Comparison of ENCODE assay signal across 2 cellular contexts in genomic region chr2:207439881-207440280, GRCh38.
DNase-seq lines count a peak whose midpoint lies in the region; ATAC-seq, FAIRE-seq and TF ChIP-seq lines count a peak whose summit lies in the region.
"Not testable (repeated sequence)": the region's sequence is repeated elsewhere in the genome, so short reads cannot be mapped to it uniquely, and the experiment has no call there.

No MANE protein-coding gene starts in this region.

- not testable (repeated sequence) for FAIRE-seq in K562 (lab: Jason Lieb, UNC)

- not testable (repeated sequence) for DNase-seq in K562 (ENCODE audit: extremely low read depth in 1 of 4, low spot score in 3 of 4)

- H4K20me1 ChIP-seq in K562 (replicated peaks; ENCODE audit: control insufficient read depth, insufficient read depth, low read length): not testable (repeated sequence)

- not testable (repeated sequence) for H3K36me3 ChIP-seq in HEK293 (ENCODE audit: control insufficient read depth in 2 of 2, insufficient read depth in 1 of 2, low read length in 2 of 2); K562 (ENCODE audit: control insufficient read depth, insufficient read depth, low read length)

- H3K9me1 ChIP-seq in K562 (ENCODE audit: control insufficient read depth, insufficient read depth, low read length): not testable (repeated sequence)

- H3K27ac ChIP-seq in HEK293 (ENCODE audit: extremely low read depth, low read depth, low read length); K562 (ENCODE audit: extremely low read depth, low read depth, low read length): not testable (repeated sequence)

- not testable (repeated sequence) for TF ChIP-seq CTCF in HEK293 (tag by site-specific recombination; IDR thresholded peaks at IDR 0.05); K562 (IDR thresholded peaks at IDR 0.05 in 2 of 3, conservative IDR thresholded peaks at IDR 0.05 in 1 of 3; ENCODE audit: insufficient read depth in 2 of 3, low read depth in 1 of 3, low read length in 3 of 3)

- H3K4me2 ChIP-seq in K562 (ENCODE audit: insufficient read depth, low read length): not testable (repeated sequence)

- H2AFZ ChIP-seq in K562 (ENCODE audit: low read depth, low read length): not testable (repeated sequence)

- POLR2A ChIA-PET in HEK293 (lab: Yijun Ruan, JAX); K562 (lab: Yijun Ruan, JAX): not testable (repeated sequence)

- TF ChIP-seq RAD21 in K562 (CRISPR knock-in tag; conservative IDR thresholded peaks at IDR 0.05 in 1 of 2, IDR thresholded peaks at IDR 0.05 in 1 of 2): not testable (repeated sequence)

- BruUV-seq in K562 (replicated peaks; lab: Mats Ljungman, UMichigan): not testable (repeated sequence)

- H3K79me2 ChIP-seq in K562 (ENCODE audit: control insufficient read depth, insufficient read depth, low read length): not testable (repeated sequence)

- CTCF ChIA-PET in HEK293 (lab: Yijun Ruan, JAX); K562 (lab: Yijun Ruan, JAX; ENCODE audit: low intra/inter-chr PET ratio): not testable (repeated sequence)

- TF ChIP-seq POLR2A in K562 (conservative IDR thresholded peaks at IDR 0.05): not testable (repeated sequence)

- not testable (repeated sequence) for TF ChIP-seq EP300 in K562 (IDR thresholded peaks at IDR 0.05; ENCODE audit: low read length)

- not testable (repeated sequence) for H3K9me3 ChIP-seq in HEK293 (ENCODE audit: control insufficient read depth, insufficient read depth, low read depth, low read length); K562 (replicated peaks; ENCODE audit: control insufficient read depth, insufficient read depth, low read depth, low read length)

- H3K27me3 ChIP-seq in K562 (ENCODE audit: control insufficient read depth in 2 of 2, insufficient read depth in 2 of 2, low read length in 2 of 2): not testable (repeated sequence)

- ATAC-seq in K562: not testable (repeated sequence)

- H3K4me3 ChIP-seq in HEK293 (ENCODE audit: low read depth, low read length); K562: not testable (repeated sequence)

- intact Hi-C loops in K562 (cut with micrococcal nuclease): not testable (repeated sequence)

- H3K4me1 ChIP-seq in HEK293 (ENCODE audit: control insufficient read depth, insufficient read depth, low read length); K562 (replicated peaks in 1 of 2; ENCODE audit: control insufficient read depth in 2 of 2, insufficient read depth in 2 of 2, low read length in 2 of 2): not testable (repeated sequence)

- in situ Hi-C loops in K562 (cut with MboI): not testable (repeated sequence)

- H3K9ac ChIP-seq in K562 (ENCODE audit: insufficient read depth in 1 of 2, low read depth in 2 of 2, low read length in 2 of 2): not testable (repeated sequence)

TF ChIP-seq in HEK293, 187 proteins besides CTCF, POLR2A, EP300 and RAD21:
- peak; percentile 75 for TF ChIP-seq ZNF146 (tag by site-specific recombination; IDR thresholded peaks at IDR 0.05)

TF ChIP-seq in K562, 482 proteins besides CTCF, POLR2A, EP300 and RAD21:
- peak; percentile 71 for TF ChIP-seq ZNF146 (CRISPR knock-in tag; IDR thresholded peaks at IDR 0.05; ENCODE audit: unreplicated experiment)
